In the genomic region with DNA sequence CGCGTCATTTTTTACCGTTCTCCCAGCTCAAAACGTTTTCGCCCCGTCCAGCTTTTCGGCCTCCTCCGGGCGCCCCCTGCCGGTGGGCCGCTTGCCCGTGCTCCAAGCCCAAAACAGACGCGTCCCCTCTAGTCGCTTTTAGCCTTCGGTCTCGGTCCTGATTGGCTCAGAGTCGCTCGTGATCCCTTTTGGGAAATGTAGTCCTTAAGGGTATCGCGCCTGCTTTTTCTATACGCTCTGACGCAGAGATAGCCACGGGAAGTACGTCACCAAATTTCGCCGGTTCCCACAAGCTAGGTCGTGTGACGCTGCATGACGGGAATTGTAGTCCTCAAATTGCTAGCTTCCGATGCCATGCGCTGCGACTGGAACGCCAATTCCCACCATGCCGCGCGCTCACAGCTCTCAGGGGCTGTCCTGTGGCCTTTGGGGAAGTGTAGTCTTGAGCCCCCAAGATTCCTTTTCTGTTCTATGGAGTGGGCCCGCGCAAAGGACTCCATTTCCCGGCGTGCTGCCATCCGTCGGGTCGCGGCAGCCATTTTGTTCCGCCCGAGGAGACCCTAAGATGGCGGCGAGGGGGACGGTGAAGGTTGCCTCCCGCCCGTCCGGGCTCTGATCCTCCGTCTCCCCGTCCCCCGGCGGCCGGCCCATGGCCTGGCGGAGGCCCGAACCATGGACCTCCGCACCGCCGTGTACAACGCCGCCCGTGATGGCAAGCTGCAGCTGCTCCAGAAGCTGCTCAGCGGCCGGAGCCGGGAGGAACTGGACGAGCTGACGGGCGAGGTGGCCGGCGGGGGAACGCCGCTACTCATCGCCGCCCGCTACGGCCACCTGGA, we compare ENCODE assay signal across 1 cellular context.
TF ChIP-seq lines count a peak whose summit lies in the region.

A gene with protein sequence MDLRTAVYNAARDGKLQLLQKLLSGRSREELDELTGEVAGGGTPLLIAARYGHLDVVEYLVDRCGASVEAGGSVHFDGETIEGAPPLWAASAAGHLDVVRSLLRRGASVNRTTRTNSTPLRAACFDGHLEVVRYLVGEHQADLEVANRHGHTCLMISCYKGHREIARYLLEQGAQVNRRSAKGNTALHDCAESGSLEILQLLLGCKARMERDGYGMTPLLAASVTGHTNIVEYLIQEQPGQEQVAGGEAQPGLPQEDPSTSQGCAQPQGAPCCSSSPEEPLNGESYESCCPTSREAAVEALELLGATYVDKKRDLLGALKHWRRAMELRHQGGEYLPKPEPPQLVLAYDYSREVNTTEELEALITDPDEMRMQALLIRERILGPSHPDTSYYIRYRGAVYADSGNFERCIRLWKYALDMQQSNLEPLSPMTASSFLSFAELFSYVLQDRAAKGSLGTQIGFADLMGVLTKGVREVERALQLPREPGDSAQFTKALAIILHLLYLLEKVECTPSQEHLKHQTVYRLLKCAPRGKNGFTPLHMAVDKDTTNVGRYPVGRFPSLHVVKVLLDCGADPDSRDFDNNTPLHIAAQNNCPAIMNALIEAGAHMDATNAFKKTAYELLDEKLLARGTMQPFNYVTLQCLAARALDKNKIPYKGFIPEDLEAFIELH (plus strand): TSS at position 552 of the 836 bp plus-strand sequence. CDS start 121 bp downstream, at position 673.

TF ChIP-seq in K562, 482 proteins besides CTCF, POLR2A, EP300 and RAD21 (continued from another document and continues in another):
- TF ChIP-seq, protein P1, sequence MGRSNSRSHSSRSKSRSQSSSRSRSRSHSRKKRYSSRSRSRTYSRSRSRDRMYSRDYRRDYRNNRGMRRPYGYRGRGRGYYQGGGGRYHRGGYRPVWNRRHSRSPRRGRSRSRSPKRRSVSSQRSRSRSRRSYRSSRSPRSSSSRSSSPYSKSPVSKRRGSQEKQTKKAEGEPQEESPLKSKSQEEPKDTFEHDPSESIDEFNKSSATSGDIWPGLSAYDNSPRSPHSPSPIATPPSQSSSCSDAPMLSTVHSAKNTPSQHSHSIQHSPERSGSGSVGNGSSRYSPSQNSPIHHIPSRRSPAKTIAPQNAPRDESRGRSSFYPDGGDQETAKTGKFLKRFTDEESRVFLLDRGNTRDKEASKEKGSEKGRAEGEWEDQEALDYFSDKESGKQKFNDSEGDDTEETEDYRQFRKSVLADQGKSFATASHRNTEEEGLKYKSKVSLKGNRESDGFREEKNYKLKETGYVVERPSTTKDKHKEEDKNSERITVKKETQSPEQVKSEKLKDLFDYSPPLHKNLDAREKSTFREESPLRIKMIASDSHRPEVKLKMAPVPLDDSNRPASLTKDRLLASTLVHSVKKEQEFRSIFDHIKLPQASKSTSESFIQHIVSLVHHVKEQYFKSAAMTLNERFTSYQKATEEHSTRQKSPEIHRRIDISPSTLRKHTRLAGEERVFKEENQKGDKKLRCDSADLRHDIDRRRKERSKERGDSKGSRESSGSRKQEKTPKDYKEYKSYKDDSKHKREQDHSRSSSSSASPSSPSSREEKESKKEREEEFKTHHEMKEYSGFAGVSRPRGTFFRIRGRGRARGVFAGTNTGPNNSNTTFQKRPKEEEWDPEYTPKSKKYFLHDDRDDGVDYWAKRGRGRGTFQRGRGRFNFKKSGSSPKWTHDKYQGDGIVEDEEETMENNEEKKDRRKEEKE (IDR thresholded peaks at IDR 0.05; ENCODE audit: borderline replicate concordance in 1 of 2, control insufficient read depth in 1 of 2, low read depth in 2 of 2, low read length in 1 of 2), result 0 out of 4 replicates have a peak, but pooled peaks of 1 of the 2 experiments have one; percentile 67
- TF ChIP-seq RBBP5 (IDR thresholded peaks at IDR 0.05; ENCODE audit: borderline replicate concordance, insufficient read depth, low read length, poor library complexity, severe bottlenecking) (peak; percentile 97), ZNF311 (CRISPR knock-in tag; IDR thresholded peaks at IDR 0.05) (peak; percentile 96), FOXJ3 (CRISPR knock-in tag; IDR thresholded peaks at IDR 0.05) (no peak), STAT5A (IDR thresholded peaks at IDR 0.05; ENCODE audit: borderline replicate concordance, low read length) (peak; percentile 36; the same call in 1 of the 2 replicates), FOS (IDR thresholded peaks at IDR 0.05; ENCODE audit: extremely low read depth, insufficient read length) (peak; percentile 70), ZBTB26 (CRISPR knock-in tag; IDR thresholded peaks at IDR 0.05) (peak; percentile 79), KAT8 (IDR thresholded peaks at IDR 0.05; ENCODE audit: low read depth) (peak; percentile 100), MYC (IDR thresholded peaks at IDR 0.05; ENCODE audit: low read depth, low read length) (peak; percentile 79; the same call in 1 of the 2 replicates), MYC (CRISPR knock-in tag; IDR thresholded peaks at IDR 0.05; ENCODE audit: borderline replicate concordance, low read depth) (peak; percentile 73; the same call in 1 of the 2 replicates), MEF2D (tag; conservative IDR thresholded peaks at IDR 0.05; ENCODE audit: low read depth) (peak; percentile 81), ZNF121 (CRISPR knock-in tag; conservative IDR thresholded peaks at IDR 0.05) (no peak), SREBF1 (IDR thresholded peaks at IDR 0.05; ENCODE audit: borderline replicate concordance, low read depth, low read length) (peak; percentile 28; the same call in 1 of the 2 replicates), ZNF668 (CRISPR knock-in tag; IDR thresholded peaks at IDR 0.05) (peak; percentile 84; the same call in 1 of the 2 replicates), RAD51 (IDR thresholded peaks at IDR 0.05; ENCODE audit: borderline replicate concordance, low read depth) (peak; percentile 56; the same call in 1 of the 2 replicates), ZNF165 (CRISPR knock-in tag; IDR thresholded peaks at IDR 0.05; ENCODE audit: borderline replicate concordance) (peak; percentile 80; the same call in 1 of the 2 replicates), DIDO1 (tag; IDR thresholded peaks at IDR 0.05; ENCODE audit: low read depth) (peak; percentile 90), TBP (optimal IDR thresholded peaks at IDR 0.05; ENCODE audit: low read depth, low read length) (peak; percentile 92), NFXL1 (CRISPR knock-in tag; IDR thresholded peaks at IDR 0.05) (peak; percentile 84; the same call in 1 of the 2 replicates), E2F3 (CRISPR knock-in tag; IDR thresholded peaks at IDR 0.05) (peak; percentile 46; the same call in 1 of the 2 replicates), ZKSCAN1 (IDR thresholded peaks at IDR 0.05; ENCODE audit: low read depth, low read length) (no peak), MIER1 (IDR thresholded peaks at IDR 0.05; ENCODE audit: low read depth) (no peak), PHB2 (IDR thresholded peaks at IDR 0.05; ENCODE audit: low read depth) (no peak), KHSRP (IDR thresholded peaks at IDR 0.05) (peak; percentile 90), LCOR (CRISPR knock-in tag; IDR thresholded peaks at IDR 0.05) (peak; percentile 96), HNRNPUL1 (IDR thresholded peaks at IDR 0.05; ENCODE audit: low read length) (no peak), EP400 (IDR thresholded peaks at IDR 0.05) (peak; percentile 88), JUNB (CRISPR knock-in tag; conservative IDR thresholded peaks at IDR 0.05) (peak; percentile 7; the same call in 1 of the 2 replicates), PHF8 (IDR thresholded peaks at IDR 0.05; ENCODE audit: borderline replicate concordance, low read length) (peak; percentile 81; the same call in 1 of the 2 replicates), ZNF592 (IDR thresholded peaks at IDR 0.05) (peak; percentile 99), TCF3 (CRISPR knock-in tag; IDR thresholded peaks at IDR 0.05) (no peak), SOX6 (IDR thresholded peaks at IDR 0.05) (peak; percentile 18; the same call in 1 of the 2 replicates), NFIX (CRISPR knock-in tag; IDR thresholded peaks at IDR 0.05; ENCODE audit: low read depth) (no peak), SRSF1 (IDR thresholded peaks at IDR 0.05; ENCODE audit: low read depth, low read length) (no peak)
- TF ChIP-seq, protein P2, sequence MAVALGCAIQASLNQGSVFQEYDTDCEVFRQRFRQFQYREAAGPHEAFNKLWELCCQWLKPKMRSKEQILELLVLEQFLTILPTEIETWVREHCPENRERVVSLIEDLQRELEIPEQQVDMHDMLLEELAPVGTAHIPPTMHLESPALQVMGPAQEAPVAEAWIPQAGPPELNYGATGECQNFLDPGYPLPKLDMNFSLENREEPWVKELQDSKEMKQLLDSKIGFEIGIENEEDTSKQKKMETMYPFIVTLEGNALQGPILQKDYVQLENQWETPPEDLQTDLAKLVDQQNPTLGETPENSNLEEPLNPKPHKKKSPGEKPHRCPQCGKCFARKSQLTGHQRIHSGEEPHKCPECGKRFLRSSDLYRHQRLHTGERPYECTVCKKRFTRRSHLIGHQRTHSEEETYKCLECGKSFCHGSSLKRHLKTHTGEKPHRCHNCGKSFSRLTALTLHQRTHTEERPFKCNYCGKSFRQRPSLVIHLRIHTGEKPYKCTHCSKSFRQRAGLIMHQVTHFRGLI (CRISPR knock-in tag; IDR thresholded peaks at IDR 0.05), result peak; percentile 73; the same call in 1 of the 2 replicates
- TF ChIP-seq, protein P3, sequence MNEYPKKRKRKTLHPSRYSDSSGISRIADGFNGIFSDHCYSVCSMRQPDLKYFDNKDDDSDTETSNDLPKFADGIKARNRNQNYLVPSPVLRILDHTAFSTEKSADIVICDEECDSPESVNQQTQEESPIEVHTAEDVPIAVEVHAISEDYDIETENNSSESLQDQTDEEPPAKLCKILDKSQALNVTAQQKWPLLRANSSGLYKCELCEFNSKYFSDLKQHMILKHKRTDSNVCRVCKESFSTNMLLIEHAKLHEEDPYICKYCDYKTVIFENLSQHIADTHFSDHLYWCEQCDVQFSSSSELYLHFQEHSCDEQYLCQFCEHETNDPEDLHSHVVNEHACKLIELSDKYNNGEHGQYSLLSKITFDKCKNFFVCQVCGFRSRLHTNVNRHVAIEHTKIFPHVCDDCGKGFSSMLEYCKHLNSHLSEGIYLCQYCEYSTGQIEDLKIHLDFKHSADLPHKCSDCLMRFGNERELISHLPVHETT (CRISPR knock-in tag; conservative IDR thresholded peaks at IDR 0.05 in 1 of 2, IDR thresholded peaks at IDR 0.05 in 1 of 2), result peak in 1 of 2 experiments; percentile 96; a peak in 2 of 4 replicates
- TF ChIP-seq, protein P4, sequence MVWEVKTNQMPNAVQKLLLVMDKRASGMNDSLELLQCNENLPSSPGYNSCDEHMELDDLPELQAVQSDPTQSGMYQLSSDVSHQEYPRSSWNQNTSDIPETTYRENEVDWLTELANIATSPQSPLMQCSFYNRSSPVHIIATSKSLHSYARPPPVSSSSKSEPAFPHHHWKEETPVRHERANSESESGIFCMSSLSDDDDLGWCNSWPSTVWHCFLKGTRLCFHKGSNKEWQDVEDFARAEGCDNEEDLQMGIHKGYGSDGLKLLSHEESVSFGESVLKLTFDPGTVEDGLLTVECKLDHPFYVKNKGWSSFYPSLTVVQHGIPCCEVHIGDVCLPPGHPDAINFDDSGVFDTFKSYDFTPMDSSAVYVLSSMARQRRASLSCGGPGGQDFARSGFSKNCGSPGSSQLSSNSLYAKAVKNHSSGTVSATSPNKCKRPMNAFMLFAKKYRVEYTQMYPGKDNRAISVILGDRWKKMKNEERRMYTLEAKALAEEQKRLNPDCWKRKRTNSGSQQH (CRISPR knock-in tag; IDR thresholded peaks at IDR 0.05), result no peak
- TF ChIP-seq, protein P5, sequence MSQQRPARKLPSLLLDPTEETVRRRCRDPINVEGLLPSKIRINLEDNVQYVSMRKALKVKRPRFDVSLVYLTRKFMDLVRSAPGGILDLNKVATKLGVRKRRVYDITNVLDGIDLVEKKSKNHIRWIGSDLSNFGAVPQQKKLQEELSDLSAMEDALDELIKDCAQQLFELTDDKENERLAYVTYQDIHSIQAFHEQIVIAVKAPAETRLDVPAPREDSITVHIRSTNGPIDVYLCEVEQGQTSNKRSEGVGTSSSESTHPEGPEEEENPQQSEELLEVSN (IDR thresholded peaks at IDR 0.05; ENCODE audit: borderline replicate concordance in 1 of 2, extremely low read depth in 1 of 2, insufficient read depth in 1 of 2, insufficient read length in 1 of 2, low read depth in 1 of 2, low read length in 1 of 2, poor library complexity in 1 of 2, severe bottlenecking in 1 of 2), result peak; percentile 23 to 36
- TF ChIP-seq, protein P6, sequence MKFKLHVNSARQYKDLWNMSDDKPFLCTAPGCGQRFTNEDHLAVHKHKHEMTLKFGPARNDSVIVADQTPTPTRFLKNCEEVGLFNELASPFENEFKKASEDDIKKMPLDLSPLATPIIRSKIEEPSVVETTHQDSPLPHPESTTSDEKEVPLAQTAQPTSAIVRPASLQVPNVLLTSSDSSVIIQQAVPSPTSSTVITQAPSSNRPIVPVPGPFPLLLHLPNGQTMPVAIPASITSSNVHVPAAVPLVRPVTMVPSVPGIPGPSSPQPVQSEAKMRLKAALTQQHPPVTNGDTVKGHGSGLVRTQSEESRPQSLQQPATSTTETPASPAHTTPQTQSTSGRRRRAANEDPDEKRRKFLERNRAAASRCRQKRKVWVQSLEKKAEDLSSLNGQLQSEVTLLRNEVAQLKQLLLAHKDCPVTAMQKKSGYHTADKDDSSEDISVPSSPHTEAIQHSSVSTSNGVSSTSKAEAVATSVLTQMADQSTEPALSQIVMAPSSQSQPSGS (CRISPR knock-in tag; IDR thresholded peaks at IDR 0.05), result no peak
